Comparison of ENCODE assay signal across 11 cellular contexts in the genomic region with DNA sequence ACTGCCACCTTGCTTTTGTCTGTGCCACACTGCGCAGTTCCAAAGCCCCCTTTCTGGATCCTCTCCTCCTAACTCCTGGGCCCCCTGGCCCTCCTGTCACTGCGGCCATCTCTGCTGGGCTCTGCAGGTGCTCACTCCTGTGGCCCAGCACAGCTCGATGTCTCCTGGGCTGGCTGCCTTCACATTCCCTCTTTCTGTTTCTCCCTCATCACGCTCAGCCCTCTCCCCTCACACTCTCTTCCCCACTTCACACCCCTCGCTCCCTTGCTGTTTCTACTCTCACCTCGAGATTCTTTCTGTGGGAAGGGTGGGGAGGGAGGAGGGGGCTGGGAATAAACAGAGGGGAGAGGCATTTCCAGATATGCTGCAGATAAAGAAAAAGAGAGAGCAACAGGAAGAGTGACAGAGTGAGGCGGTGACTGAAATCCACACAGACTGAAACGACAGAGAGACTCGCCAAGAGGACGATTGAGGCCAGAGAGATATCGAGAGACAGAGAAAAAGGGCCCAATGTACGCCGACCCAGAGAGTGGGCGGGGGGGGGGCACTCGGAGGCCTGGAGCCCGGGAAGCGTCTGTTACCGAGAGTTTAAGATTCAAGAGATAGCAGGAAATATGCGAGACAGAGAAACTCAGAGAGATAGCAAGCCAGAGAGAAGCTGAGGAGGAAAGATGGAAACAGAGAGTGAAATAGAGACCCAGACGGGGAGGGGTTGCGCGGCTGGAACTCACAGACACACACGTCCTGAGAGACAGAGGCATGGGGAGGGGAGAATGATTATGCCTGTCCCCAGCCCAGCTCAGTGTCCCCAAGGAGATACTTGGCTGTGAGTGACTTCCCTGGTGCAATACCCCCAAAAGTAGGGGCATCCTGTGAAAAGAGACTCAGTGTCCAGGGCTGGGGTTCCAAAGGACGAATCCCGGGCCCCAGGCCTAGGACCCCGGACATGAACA. TPM values are rescaled to one million over a fixed set of nuclear protein-coding genes. Genes with fewer than 3 reads are reported as not detected.
DNase-seq lines count a peak whose midpoint lies in the region; ATAC-seq, FAIRE-seq and TF ChIP-seq lines count a peak whose summit lies in the region.
"Had no signal": no experiment of that assay in that cellular context is flagged by ENCODE, and none has a peak within 500 bp of the region (broad histone marks: within the 10 kb centered on the region; RNA-seq: fewer than 3 reads in every experiment).

No MANE protein-coding gene starts in this region.

- H3K9me3 Mint-ChIP-seq in GM23338 (peaks cover 3% of the 10 kb centered on the region; the same call in 1 of the 3 replicates), naive B cell (peaks cover 0 to 1% (median 0%) of the 10 kb centered on the region in 7 donors)

- H3K27ac ChIP-seq in BLaER1 (peak overlapping the region; percentile 72), GM23338 (ENCODE audit: low read depth) (no peak overlapping the region), coronary artery (no peak overlapping the region)
- H3K27ac ChIP-seq: ascending aorta had no signal

- DNase-seq in GM23338 (ENCODE audit: low spot score), result no peak
- DNase-seq in coronary artery (ENCODE audit: low spot score), result no peak
- no peak for DNase-seq in naive B cell
- no peak for DNase-seq in putamen (ENCODE audit: low spot score)
- DNase-seq in ureter (ENCODE audit: low spot score), result no peak
- no peak for DNase-seq in RCC 7860 (ENCODE audit: low spot score)
- DNase-seq: NCI-H1694 treated with DMSO at 0.1 percent for 48 hours had no signal

- no peaks in the 10 kb centered on the region for H3K9me3 ChIP-seq in BLaER1
- H3K9me3 ChIP-seq: ascending aorta had no signal

- peak overlapping the region; percentile 76; the same call in 1 of the 2 replicates for H2AFZ ChIP-seq in GM23338

- TF ChIP-seq CTCF in GM23338 (conservative IDR thresholded peaks at IDR 0.05; ENCODE audit: low read depth in 2 of 2) (no peak), coronary artery (IDR thresholded peaks at IDR 0.05) (no peak)

- H3K36me3 Mint-ChIP-seq in GM23338 (ENCODE audit: low read depth), result no peaks in the 10 kb centered on the region
- no peaks in the 10 kb centered on the region for H3K36me3 Mint-ChIP-seq in naive B cell

- peak overlapping the region; percentile 45 for H3K9ac ChIP-seq in BLaER1

- peaks cover 2% of the 10 kb centered on the region for H3K27me3 Mint-ChIP-seq in GM23338 (ENCODE audit: insufficient read depth, low read depth, poor library complexity)
- peaks cover 9 to 22% (median 20%) of the 10 kb centered on the region in 3 donors for H3K27me3 Mint-ChIP-seq in naive B cell

- H3K4me3 Mint-ChIP-seq in GM23338 (no peak overlapping the region), naive B cell (peak overlapping the region in 7 of 8 donors; percentile 28 to 89 (median 78))

- H4K20me1 ChIP-seq in BLaER1 (no peaks in the 10 kb centered on the region), GM23338 (replicated peaks; ENCODE audit: insufficient read depth) (no peaks in the 10 kb centered on the region)

- no peaks in the 10 kb centered on the region for H3K9me2 ChIP-seq in GM23338 (ENCODE audit: insufficient read depth)

- H3K79me2 ChIP-seq in GM23338 (replicated peaks; ENCODE audit: insufficient read depth), result no peaks in the 10 kb centered on the region

- peak; percentile 38 for ATAC-seq in GM23338
- no peak for ATAC-seq in naive B cell (ENCODE audit: low read depth in 2 of 2)
- ATAC-seq in HG02678 (IDR thresholded peaks at IDR 0.05; ENCODE audit: unreplicated experiment), result no peak

- H3K4me2 ChIP-seq in BLaER1, result peak overlapping the region; percentile 85
- no peak overlapping the region for H3K4me2 ChIP-seq in GM23338

- H3K4me1 Mint-ChIP-seq in GM23338, result peaks cover 8% of the 10 kb centered on the region
- peaks cover 20 to 31% (median 21%) of the 10 kb centered on the region in 3 donors for H3K4me1 Mint-ChIP-seq in naive B cell

- H3K4me1 ChIP-seq in BLaER1, result peaks cover 33% of the 10 kb centered on the region
- H3K4me1 ChIP-seq in GM23338 (ENCODE audit: insufficient read depth), result no peaks in the 10 kb centered on the region
- H3K4me1 ChIP-seq: ascending aorta had no signal

- no peaks in the 10 kb centered on the region for H3K27me3 ChIP-seq in BLaER1
- no peaks in the 10 kb centered on the region for H3K27me3 ChIP-seq in GM23338 (ENCODE audit: insufficient read depth)
- H3K27me3 ChIP-seq: ascending aorta had no signal

- H3K4me3 ChIP-seq in BLaER1, result peak overlapping the region; percentile 49
- no peak overlapping the region for H3K4me3 ChIP-seq in GM23338
- H3K4me3 ChIP-seq in coronary artery, result peak overlapping the region; percentile 50

- H3K36me3 ChIP-seq in BLaER1, result no peaks in the 10 kb centered on the region
- H3K36me3 ChIP-seq in GM23338 (ENCODE audit: insufficient read depth), result no peaks in the 10 kb centered on the region
- H3K36me3 ChIP-seq: ascending aorta had no signal

- H3K27ac Mint-ChIP-seq in GM23338 (no peak overlapping the region), naive B cell (peak overlapping the region in 3 of 6 donors; percentile 15 to 91 (median 70))

- no peak for FAIRE-seq in RCC 7860 (lab: Jason Lieb, UNC)
- FAIRE-seq: islet of Langerhans had no signal

- H3F3A ChIP-seq in GM23338 (replicated peaks; ENCODE audit: low read depth), result no peaks in the 10 kb centered on the region

TF ChIP-seq in GM23338, 12 proteins besides CTCF, POLR2A, EP300 and RAD21 (continues in another document):
- TF ChIP-seq REST (IDR thresholded peaks at IDR 0.05; ENCODE audit: unreplicated experiment), result no peak
- no peak for TF ChIP-seq ZNF114 (CRISPR knock-in tag; IDR thresholded peaks at IDR 0.05)
- no peak for TF ChIP-seq EZH2phosphoT487 (IDR thresholded peaks at IDR 0.05; ENCODE audit: unreplicated experiment)
- TF ChIP-seq CREB1 (CRISPR knock-in tag; IDR thresholded peaks at IDR 0.05; ENCODE audit: low read depth), result no peak
- no peak for TF ChIP-seq NANOG (IDR thresholded peaks at IDR 0.05; ENCODE audit: borderline replicate concordance)
- TF ChIP-seq JUNB (IDR thresholded peaks at IDR 0.05; ENCODE audit: unreplicated experiment), result no peak

RNA-seq across cellular contexts. Expression of gene CSF3R, which starts 0.7 kb away (rescaled TPM):
- not detected in 2 replicates for total RNA-seq in GM23338 (2014; rRNA removed; shearing (Covaris generic))
- not detected in 2 replicates for polyA plus RNA-seq in GM23338 (2016; fragmentation: Nextera tagmentation; extraction: Ambion mirVana)
- polyA plus RNA-seq in naive B cell (ENCODE audit: low read depth in 6 of 6), result 1 to 10 TPM in 3 of 6 donors, under 1 TPM in 3; 0.12 to 4.4 (median 0.78) TPM
- 13.7 TPM for total RNA-seq in ureter

RNA-seq across cellular contexts. Expression of gene MRPS15, which starts 17.9 kb away (rescaled TPM):
- total RNA-seq in GM23338 (2014; rRNA removed; shearing (Covaris generic)), result 86.4 and 105 TPM in 2 replicates
- polyA plus RNA-seq in GM23338 (2016; fragmentation: Nextera tagmentation; extraction: Ambion mirVana) (311 and 312 TPM in 2 replicates), naive B cell (ENCODE audit: low read depth in 6 of 6) (10 to 100 TPM; 55.6 to 86.7 (median 62.4) TPM)
- 59.9 TPM for total RNA-seq in ureter

RNA-seq across cellular contexts. Expression of gene OSCP1, which starts 31.8 kb away (rescaled TPM):
- 0.58 and 2.2 TPM in 2 replicates for total RNA-seq in GM23338 (2014; rRNA removed; shearing (Covaris generic))
- polyA plus RNA-seq in GM23338 (2016; fragmentation: Nextera tagmentation; extraction: Ambion mirVana) (2.6 and 3.0 TPM in 2 replicates), naive B cell (ENCODE audit: low read depth in 6 of 6) (under 1 TPM in 1 of 6 donors, not detected in 5; 0.62 TPM)
- 13.4 TPM for total RNA-seq in ureter

Comparison
In these comparisons a context has a peak if more than half of its experiments do, and no peak if none do; other contexts are left out.
1. RNA of gene CSF3R, which starts 0.7 kb away (total RNA-seq): 13.7 TPM in ureter (single experiment); not detected in GM23338; every median in the first group is over 10 times any median in the second.